6 cellular contexts compared by ENCODE assay signal in genomic region chr22:22514431-22514830, GRCh38. TPM values are rescaled to one million over a fixed set of nuclear protein-coding genes. Genes with fewer than 3 reads are reported as not detected.
"Had no signal": no experiment of that assay in that cellular context is flagged by ENCODE, and none has a peak within 500 bp of the region (broad histone marks: within the 10 kb centered on the region; RNA-seq: fewer than 3 reads in every experiment).

No MANE protein-coding gene starts in this region.

RNA-seq across cellular contexts. Expression of gene ZNF280A, which starts 5.6 kb away (rescaled TPM):
- total RNA-seq: activated CD8-positive, alpha-beta T cell treated with anti-CD3 and anti-CD28 coated beads, Interleukin-2, amount 10 ng/mL, durations not matched to agents 7 days and 5 days; activated naive CD8-positive, alpha-beta T cell treated with anti-CD3 and anti-CD28 coated beads, Interleukin-2, amount 10 ng/mL, durations not matched to agents 7 days and 5 days; cerebellum; colonic mucosa; PC-3; T-helper 17 cell had no signal

RNA-seq across cellular contexts. Expression of gene PRAME, which starts 44.6 kb away (rescaled TPM):
- total RNA-seq: activated CD8-positive, alpha-beta T cell treated with anti-CD3 and anti-CD28 coated beads, Interleukin-2, amount 10 ng/mL, durations not matched to agents 7 days and 5 days; activated naive CD8-positive, alpha-beta T cell treated with anti-CD3 and anti-CD28 coated beads, Interleukin-2, amount 10 ng/mL, durations not matched to agents 7 days and 5 days; cerebellum; T-helper 17 cell had no signal
